Comparison of ENCODE assay signal across 29 cellular contexts in the genomic region with DNA sequence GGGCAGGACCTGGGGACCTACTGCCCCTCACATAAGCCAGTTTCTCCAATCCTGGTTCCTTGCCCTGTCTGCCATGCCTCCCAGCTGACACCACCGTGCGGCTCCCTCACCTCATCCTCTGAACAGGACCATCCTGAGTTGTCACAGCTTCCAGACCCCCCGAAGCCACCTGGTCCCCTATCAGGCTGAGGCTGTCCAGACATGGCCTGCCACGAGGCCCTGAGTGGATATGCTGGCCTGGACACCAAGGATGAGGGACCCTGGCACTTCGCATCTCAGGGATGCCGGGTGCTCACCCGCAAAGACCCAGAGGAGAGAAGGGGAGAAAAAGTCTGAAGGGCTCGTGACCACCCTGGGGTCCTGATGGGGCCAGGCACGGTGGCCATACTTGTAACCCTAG. TPM values are rescaled to one million over a fixed set of nuclear protein-coding genes. Genes with fewer than 3 reads are reported as not detected.
"Had no signal": no experiment of that assay in that cellular context is flagged by ENCODE, and none has a peak within 500 bp of the region (broad histone marks: within the 10 kb centered on the region; RNA-seq: fewer than 3 reads in every experiment).

No MANE protein-coding gene starts in this region.

- H3K36me3 Mint-ChIP-seq: naive thymus-derived CD8-positive, alpha-beta T cell; natural killer cell treated with Interleukin-12 subunit alpha and Interleukin-12 subunit beta and Interleukin-15 and Interleukin-18, amount 100 ng/mL, for 72 hours; stimulated activated naive B cell treated with anti-CD40 and anti-IgM and Interleukin-4, amounts not matched to agents 10 μg/mL and 1 μg/mL and 100 μg/mL, for 72 hours; type B pancreatic cell had no signal

- H3K27ac ChIP-seq: ovary, parathyroid adenoma, psoas muscle, right lobe of liver, sigmoid colon, stomach, thoracic aorta, thyroid gland, tibial nerve, upper lobe of right lung, uterus had no signal

- FAIRE-seq: small intestine had no signal

- H3K4me3 ChIP-seq: ovary, psoas muscle, right lobe of liver, sigmoid colon, stomach, thoracic aorta, thyroid gland, tibial nerve, upper lobe of right lung, uterus had no signal

- H3K9me3 Mint-ChIP-seq: naive thymus-derived CD8-positive, alpha-beta T cell; stimulated activated naive CD8-positive, alpha-beta T cell treated with anti-CD3 and anti-CD28 coated beads, Interleukin-15, Interleukin-2, amounts not matched to agents 100 ng/mL and 50 ng/mL, for 24 hours; type B pancreatic cell had no signal

- DNase-seq: naive thymus-derived CD8-positive, alpha-beta T cell; nephron progenitor cell; occipital lobe; ovary; posterior cingulate gyrus; psoas muscle; right cardiac atrium; right lobe of liver; sigmoid colon; small intestine; stimulated activated CD4-positive, alpha-beta T cell treated with anti-CD3 and anti-CD28 coated beads, Interleukin-15, amount 100 ng/mL, for 24 hours; stimulated activated CD4-positive, alpha-beta T cell treated with anti-CD3 and anti-CD28 coated beads, Interleukin-2, amount 100 ng/mL, for 24 hours; stimulated activated CD4-positive, alpha-beta T cell treated with anti-CD3 and anti-CD28 coated beads, Interleukin-2, amount 100 ng/mL, for 48 hours; stimulated activated CD4-positive, alpha-beta T cell treated with anti-CD3 and anti-CD28 coated beads, Interleukin-4, amount 100 ng/mL, for 24 hours; stimulated activated naive B cell treated with anti-CD40 and anti-IgM and Interleukin-4, amounts not matched to agents 10 μg/mL and 1 μg/mL and 100 μg/mL, for 72 hours; stimulated activated naive CD4-positive, alpha-beta T cell treated with Interleukin-2 at 50 U/mL for 16 hours; stomach; thyroid gland; upper lobe of right lung; uterus had no signal

- H3K4me3 Mint-ChIP-seq: naive thymus-derived CD8-positive, alpha-beta T cell; natural killer cell treated with Interleukin-12 subunit alpha and Interleukin-12 subunit beta and Interleukin-15 and Interleukin-18, amount 100 ng/mL, for 72 hours; nephron progenitor cell; neural crest cell; stimulated activated effector memory CD8-positive, alpha-beta T cell treated with anti-CD3 and anti-CD28 coated beads, Interleukin-12 subunit alpha, Interleukin-12 subunit beta, amount 100 ng/mL, for 72 hours; stimulated activated naive B cell treated with anti-CD40 and anti-IgM and Interleukin-4, amounts not matched to agents 10 μg/mL and 1 μg/mL and 100 μg/mL, for 72 hours; stimulated activated naive CD8-positive, alpha-beta T cell treated with anti-CD3 and anti-CD28 coated beads, Interleukin-15, Interleukin-2, amounts not matched to agents 100 ng/mL and 50 ng/mL, for 24 hours; type B pancreatic cell had no signal

- H3K27ac Mint-ChIP-seq: natural killer cell treated with Interleukin-12 subunit alpha and Interleukin-12 subunit beta and Interleukin-15 and Interleukin-18, amount 100 ng/mL, for 72 hours; nephron progenitor cell; progenitor cell of endocrine pancreas; stimulated activated effector memory CD8-positive, alpha-beta T cell treated with anti-CD3 and anti-CD28 coated beads, Interleukin-12 subunit alpha, Interleukin-12 subunit beta, amount 100 ng/mL, for 72 hours; stimulated activated naive B cell treated with anti-CD40 and anti-IgM and Interleukin-4, amounts not matched to agents 10 μg/mL and 1 μg/mL and 100 μg/mL, for 72 hours; stimulated activated naive CD8-positive, alpha-beta T cell treated with anti-CD3 and anti-CD28 coated beads, Interleukin-15, Interleukin-2, amounts not matched to agents 100 ng/mL and 50 ng/mL, for 24 hours; type B pancreatic cell had no signal

- H2AFZ ChIP-seq: parathyroid adenoma had no signal

- H3K4me1 ChIP-seq: parathyroid adenoma, psoas muscle, sigmoid colon, stomach, thyroid gland, tibial nerve, upper lobe of right lung, uterus had no signal

- H3K4me1 Mint-ChIP-seq: neural crest cell had no signal

- H3K27me3 Mint-ChIP-seq: naive thymus-derived CD8-positive, alpha-beta T cell; natural killer cell treated with Interleukin-12 subunit alpha and Interleukin-12 subunit beta and Interleukin-15 and Interleukin-18, amount 100 ng/mL, for 72 hours; progenitor cell of endocrine pancreas; stimulated activated naive CD8-positive, alpha-beta T cell treated with anti-CD3 and anti-CD28 coated beads, Interleukin-15, Interleukin-2, amounts not matched to agents 100 ng/mL and 50 ng/mL, for 24 hours; type B pancreatic cell had no signal

- H3K36me3 ChIP-seq: ovary, right lobe of liver, sigmoid colon, stomach, thoracic aorta, thyroid gland, tibial nerve, upper lobe of right lung, uterus had no signal

- H3K27me3 ChIP-seq: ovary, right lobe of liver, sigmoid colon, thyroid gland, tibial nerve, upper lobe of right lung, uterus had no signal

- H3K9ac ChIP-seq: parathyroid adenoma had no signal

- H3K9me3 ChIP-seq: ovary, psoas muscle, right lobe of liver, sigmoid colon, stomach, thoracic aorta, thyroid gland, tibial nerve, upper lobe of right lung, uterus had no signal

RNA-seq across cellular contexts. Expression of a gene that starts 15.8 kb away (rescaled TPM):
- polyA plus RNA-seq: naive thymus-derived CD8-positive, alpha-beta T cell had no signal
